Comparison of ENCODE assay signal across 20 cellular contexts in the genomic region with DNA sequence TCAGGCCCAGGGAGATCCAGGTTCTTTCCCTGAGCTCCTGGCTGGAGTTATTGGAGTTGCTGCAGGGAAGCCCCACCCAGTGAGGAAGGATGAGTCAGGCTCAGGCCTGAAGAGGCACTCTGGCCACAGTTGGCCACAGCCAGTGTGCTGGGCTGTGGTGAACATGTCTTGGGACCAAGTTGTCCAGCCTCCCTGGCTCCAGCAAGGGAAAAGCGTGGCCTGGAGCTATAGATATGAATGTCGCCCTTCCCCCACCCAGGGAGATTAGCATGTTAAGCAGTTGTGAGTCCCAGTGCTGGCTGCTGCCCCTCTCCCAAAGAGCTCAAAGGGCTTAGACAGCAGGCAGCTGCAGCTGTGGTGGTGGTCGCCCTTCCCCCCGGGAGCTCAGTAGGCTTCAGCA.
"Had no signal": no experiment of that assay in that cellular context is flagged by ENCODE, and none has a peak within 500 bp of the region (broad histone marks: within the 10 kb centered on the region; RNA-seq: fewer than 3 reads in every experiment).

No MANE protein-coding gene starts in this region.

- H3K4me1 ChIP-seq: left ventricle myocardium inferior, parathyroid adenoma, sigmoid colon, spleen, stomach, testis, upper lobe of left lung had no signal

- H3K36me3 ChIP-seq: left ventricle myocardium inferior, neutrophil, sigmoid colon, spleen, stomach, upper lobe of left lung had no signal

- H3K27me3 ChIP-seq: neutrophil, sigmoid colon, spleen, stomach, testis, upper lobe of left lung had no signal

- H3K27ac ChIP-seq: left ventricle myocardium inferior, neutrophil, parathyroid adenoma, sigmoid colon, spleen, stomach, testis, upper lobe of left lung had no signal

- ATAC-seq: activated CD8-positive, alpha-beta T cell treated with anti-CD3 and anti-CD28 coated beads, Interleukin-2, amount 10 ng/mL, durations not matched to agents 7 days and 5 days; activated naive CD4-positive, alpha-beta T cell treated with anti-CD3 and anti-CD28 coated beads, Interleukin-2, amount 50 U/mL, for 72 hours; natural killer cell had no signal

- H3K4me3 ChIP-seq: left ventricle myocardium inferior, sigmoid colon, spleen, stomach, testis, upper lobe of left lung had no signal

- H3K9me3 ChIP-seq: neutrophil, testis, upper lobe of left lung had no signal

- FAIRE-seq: kidney, TTC549 had no signal

- DNase-seq: activated B cell treated with CpG ODN at 0.5 μM for 24 hours; activated CD4-positive, alpha-beta T cell treated with anti-CD3 and anti-CD28 coated beads, Interleukin-2, amount 10 ng/mL, durations not matched to agents 24 days and 14 days; activated CD8-positive, alpha-beta memory T cell treated with anti-CD3 and anti-CD28 coated beads, Interleukin-2, amount 50 U/mL, for 4 hours; activated CD8-positive, alpha-beta T cell treated with anti-CD3 and anti-CD28 coated beads, Interleukin-2, amount 10 ng/mL, durations not matched to agents 7 days and 5 days; activated effector memory CD4-positive, alpha-beta T cell treated with anti-CD3 and anti-CD28 coated beads, Interleukin-2, amount 50 U/mL, for 16 hours; activated T-cell treated with anti-CD3 and anti-CD28 coated beads, Interleukin-2, amount 50 U/mL, for 48 hours; amniotic stem cell; effector memory CD4-positive, alpha-beta T cell; kidney; left ventricle myocardium inferior; natural killer cell; sigmoid colon; spleen; stomach; testis; upper lobe of left lung had no signal
